Comparison of ENCODE assay signal across 15 cellular contexts in genomic region chr11:4050137-4050536, GRCh38.
"Had no signal": no experiment of that assay in that cellular context is flagged by ENCODE, and none has a peak within 500 bp of the region (broad histone marks: within the 10 kb centered on the region; RNA-seq: fewer than 3 reads in every experiment).

No MANE protein-coding gene starts in this region.

- H3K36me3 ChIP-seq: adrenal gland, gastroesophageal sphincter, thyroid gland had no signal

- DNase-seq: activated CD4-positive, alpha-beta T cell treated with anti-CD3 and anti-CD28 coated beads, Interleukin-2, amount 50 U/mL, for 4 hours; activated gamma-delta T cell treated with Interleukin-2 at 50 U/mL for 16 hours; adrenal gland; effector CD4-positive, alpha-beta T cell; heart left ventricle; kidney glomerular epithelial cell; left ventricle myocardium inferior; mammary epithelial cell; stimulated activated CD4-positive, alpha-beta T cell treated with anti-CD3 and anti-CD28 coated beads, Interleukin-12 subunit alpha, Interleukin-12 subunit beta, amount 100 ng/mL, for 4 hours; stimulated activated CD4-positive, alpha-beta T cell treated with anti-CD3 and anti-CD28 coated beads, Interleukin-1b, Interleukin-23, amount 100 ng/mL, for 48 hours; stimulated activated CD8-positive, alpha-beta memory T cell treated with anti-CD3 and anti-CD28 coated beads, Interleukin-4, amount 100 ng/mL, for 48 hours; stimulated activated naive CD4-positive, alpha-beta T cell; thyroid gland had no signal

- H3K4me1 ChIP-seq: thyroid gland had no signal

- H3K27me3 ChIP-seq: adrenal gland, esophagus muscularis mucosa, gastroesophageal sphincter, heart left ventricle, thyroid gland had no signal

- H3K27ac ChIP-seq: adrenal gland, esophagus muscularis mucosa, gastroesophageal sphincter, heart left ventricle, left ventricle myocardium inferior, thyroid gland had no signal

- H3K9me3 ChIP-seq: adrenal gland, esophagus muscularis mucosa, gastroesophageal sphincter, heart left ventricle, left ventricle myocardium inferior, thyroid gland had no signal

- H3K4me3 ChIP-seq: adrenal gland, esophagus muscularis mucosa, gastroesophageal sphincter, heart left ventricle, left ventricle myocardium inferior, thyroid gland had no signal
